In genomic region chr2:239125726-239126675, GRCh38 we compare ENCODE assay signal across 23 cellular contexts.
A peak's percentile ranks its signal among the peaks of the same experiment; 100 is the strongest.
DNase-seq lines count a peak whose midpoint lies in the region; ATAC-seq and TF ChIP-seq lines count a peak whose summit lies in the region.
"Had no signal": no experiment of that assay in that cellular context is flagged by ENCODE, and none has a peak within 500 bp of the region (broad histone marks: within the 10 kb centered on the region; RNA-seq: fewer than 3 reads in every experiment).

No MANE protein-coding gene starts in this region.

- no peaks in the 10 kb centered on the region for H3K27me3 Mint-ChIP-seq in activated naive CD8-positive, alpha-beta T cell treated with anti-CD3 and anti-CD28 coated beads for 36 hours
- H3K27me3 Mint-ChIP-seq in activated naive CD8-positive, alpha-beta T cell treated with anti-CD3 and anti-CD28 coated beads, Interleukin-2, amount 50 U/mL, for 24 hours, result no peaks in the 10 kb centered on the region
- no peaks in the 10 kb centered on the region for H3K27me3 Mint-ChIP-seq in activated T-cell treated with anti-CD3 and anti-CD28 coated beads, Interleukin-2, amount 50 U/mL, for 4 hours (ENCODE audit: low read depth)
- H3K27me3 Mint-ChIP-seq: CD4-positive, CD25-positive, alpha-beta regulatory T cell had no signal

- H3K27ac Mint-ChIP-seq in activated naive CD8-positive, alpha-beta T cell treated with anti-CD3 and anti-CD28 coated beads for 36 hours, result peak overlapping the region; percentile 29
- H3K27ac Mint-ChIP-seq in activated naive CD8-positive, alpha-beta T cell treated with anti-CD3 and anti-CD28 coated beads, Interleukin-2, amount 50 U/mL, for 24 hours, result no peak overlapping the region
- H3K27ac Mint-ChIP-seq: CD8-positive, alpha-beta T cell; GM23338 had no signal

- TF ChIP-seq CTCF in dorsolateral prefrontal cortex (IDR thresholded peaks at IDR 0.05 in 54 of 56, conservative IDR thresholded peaks at IDR 0.05 in 2 of 56; ENCODE audit: low read depth in 1 of 56, partially characterized antibody in 56 of 56), result no peak

- H3K4me3 Mint-ChIP-seq in activated naive CD8-positive, alpha-beta T cell treated with anti-CD3 and anti-CD28 coated beads for 36 hours, result no peak overlapping the region
- no peak overlapping the region for H3K4me3 Mint-ChIP-seq in activated naive CD8-positive, alpha-beta T cell treated with anti-CD3 and anti-CD28 coated beads, Interleukin-2, amount 50 U/mL, for 24 hours
- H3K4me3 Mint-ChIP-seq in activated T-cell treated with anti-CD3 and anti-CD28 coated beads, Interleukin-2, amount 50 U/mL, for 4 hours, result no peak overlapping the region
- H3K4me3 Mint-ChIP-seq: CD8-positive, alpha-beta T cell; GM23338; H9 had no signal

- peaks cover 0 to 4% (median 0%) of the 10 kb centered on the region in 11 experiments; a peak in 1 of 22 replicates for H3K27me3 ChIP-seq in BLaER1 treated with 17β-estradiol and CSF1 and Interleukin-3, amounts not matched to agents 10 nM and 100 nM
- H3K27me3 ChIP-seq in dorsolateral prefrontal cortex, result no peaks in the 10 kb centered on the region
- H3K27me3 ChIP-seq: BE2C had no signal

- H3K4me1 Mint-ChIP-seq in activated naive CD8-positive, alpha-beta T cell treated with anti-CD3 and anti-CD28 coated beads for 36 hours, result no peaks in the 10 kb centered on the region
- no peaks in the 10 kb centered on the region for H3K4me1 Mint-ChIP-seq in activated naive CD8-positive, alpha-beta T cell treated with anti-CD3 and anti-CD28 coated beads, Interleukin-2, amount 50 U/mL, for 24 hours
- H3K4me1 Mint-ChIP-seq in activated T-cell treated with anti-CD3 and anti-CD28 coated beads, Interleukin-2, amount 50 U/mL, for 4 hours (ENCODE audit: low read depth), result peaks cover 7% of the 10 kb centered on the region
- H3K4me1 Mint-ChIP-seq: GM23338, H9 had no signal

- H4K20me1 ChIP-seq in BLaER1 treated with 17β-estradiol and CSF1 and Interleukin-3, amounts not matched to agents 10 nM and 100 nM, result peaks cover 0 to 72% (median 6%) of the 10 kb centered on the region in 11 experiments; a peak in 9 of 22 replicates

- no peak for DNase-seq in activated naive CD8-positive, alpha-beta T cell treated with anti-CD3 and anti-CD28 coated beads for 36 hours
- no peak for DNase-seq in activated naive CD8-positive, alpha-beta T cell treated with anti-CD3 and anti-CD28 coated beads, Interleukin-2, amount 50 U/mL, for 24 hours
- DNase-seq in dorsolateral prefrontal cortex (no peak), activated gamma-delta T cell treated with Interleukin-2 at 50 U/mL for 16 hours (no peak), superior temporal gyrus (ENCODE audit: extremely low spot score) (no peak)
- no peak for DNase-seq in activated T-cell treated with anti-CD3 and anti-CD28 coated beads, Interleukin-2, amount 50 U/mL, for 4 hours
- DNase-seq: 8988T; ACHN; AML-193; BE2C; Caco-2; CD8-positive, alpha-beta T cell; DMS153; EL; GDM1; H9 had no signal

- H3K9me3 Mint-ChIP-seq in activated naive CD8-positive, alpha-beta T cell treated with anti-CD3 and anti-CD28 coated beads for 36 hours, result peaks cover 1% of the 10 kb centered on the region
- H3K9me3 Mint-ChIP-seq in activated naive CD8-positive, alpha-beta T cell treated with anti-CD3 and anti-CD28 coated beads, Interleukin-2, amount 50 U/mL, for 24 hours, result peaks cover 4% of the 10 kb centered on the region
- H3K9me3 Mint-ChIP-seq in activated T-cell treated with anti-CD3 and anti-CD28 coated beads, Interleukin-2, amount 50 U/mL, for 4 hours, result no peaks in the 10 kb centered on the region
- H3K9me3 Mint-ChIP-seq: CD8-positive, alpha-beta T cell had no signal

- H3K4me3 ChIP-seq in BLaER1 treated with 17β-estradiol and CSF1 and Interleukin-3, amounts not matched to agents 10 nM and 100 nM, result peak overlapping the region in 2 of 10 experiments; percentile 31 to 36; a peak in 3 of 20 replicates
- H3K4me3 ChIP-seq in dorsolateral prefrontal cortex, result no peak overlapping the region
- H3K4me3 ChIP-seq: A549, GM12878, GM23338 had no signal

- H3K36me3 Mint-ChIP-seq in activated naive CD8-positive, alpha-beta T cell treated with anti-CD3 and anti-CD28 coated beads for 36 hours, result peaks cover 13% of the 10 kb centered on the region
- H3K36me3 Mint-ChIP-seq in activated naive CD8-positive, alpha-beta T cell treated with anti-CD3 and anti-CD28 coated beads, Interleukin-2, amount 50 U/mL, for 24 hours (ENCODE audit: low read depth), result peaks cover 16% of the 10 kb centered on the region
- peaks cover 32% of the 10 kb centered on the region for H3K36me3 Mint-ChIP-seq in activated T-cell treated with anti-CD3 and anti-CD28 coated beads, Interleukin-2, amount 50 U/mL, for 4 hours (ENCODE audit: insufficient read depth)

- peak overlapping the region in 4 of 11 experiments; percentile 10 to 55 (median 40); a peak in 5 of 22 replicates for H3K9ac ChIP-seq in BLaER1 treated with 17β-estradiol and CSF1 and Interleukin-3, amounts not matched to agents 10 nM and 100 nM

- no peak for ATAC-seq in activated naive CD8-positive, alpha-beta T cell treated with anti-CD3 and anti-CD28 coated beads, Interleukin-2, amount 50 U/mL, for 24 hours
- no peak for ATAC-seq in activated T-cell treated with anti-CD3 and anti-CD28 coated beads, Interleukin-2, amount 50 U/mL, for 4 hours
- ATAC-seq: A549; CD8-positive, alpha-beta T cell; GM12878; GM23338; HCT116 had no signal

- H3K4me1 ChIP-seq in BLaER1 treated with 17β-estradiol and CSF1 and Interleukin-3, amounts not matched to agents 10 nM and 100 nM, result peaks cover 50 to 75% (median 65%) of the 10 kb centered on the region in 10 experiments
- H3K4me1 ChIP-seq: A549, Caco-2 had no signal

- peaks cover 41 to 68% (median 54%) of the 10 kb centered on the region in 11 experiments for H3K36me3 ChIP-seq in BLaER1 treated with 17β-estradiol and CSF1 and Interleukin-3, amounts not matched to agents 10 nM and 100 nM

- peak overlapping the region in 4 of 11 experiments; percentile 33 to 57 (median 42); a peak in 7 of 22 replicates for H3K27ac ChIP-seq in BLaER1 treated with 17β-estradiol and CSF1 and Interleukin-3, amounts not matched to agents 10 nM and 100 nM
- peak overlapping the region in 39 of 59 donors; percentile 9 to 72 (median 45) for H3K27ac ChIP-seq in dorsolateral prefrontal cortex
- H3K27ac ChIP-seq: A549, C4-2B had no signal

- H3K9me3 ChIP-seq in BLaER1 treated with 17β-estradiol and CSF1 and Interleukin-3, amounts not matched to agents 10 nM and 100 nM (replicated peaks in 1 of 11), result peaks cover 0 to 7% (median 0%) of the 10 kb centered on the region in 11 experiments; a peak in 3 of 22 replicates
- H3K9me3 ChIP-seq: A549, BE2C, Caco-2 had no signal

- H3K4me2 ChIP-seq in BLaER1 treated with 17β-estradiol and CSF1 and Interleukin-3, amounts not matched to agents 10 nM and 100 nM, result peak overlapping the region; percentile 8 to 87 (median 77); a peak in 20 of 22 replicates
- H3K4me2 ChIP-seq: A549, GM23338 had no signal

- intact Hi-C loops in dorsolateral prefrontal cortex (cut with DNase I), result no loop called here
